Comparison of ENCODE assay signal across 2 cellular contexts in genomic region chr20:25863536-25864325, GRCh38.
TF ChIP-seq lines count a peak whose summit lies in the region.

No MANE protein-coding gene starts in this region.

TF ChIP-seq in HCT116, 20 proteins besides CTCF, POLR2A, EP300 and RAD21 (continued from another document):
- no peak for TF ChIP-seq YY1 (IDR thresholded peaks at IDR 0.05; ENCODE audit: extremely low read depth, insufficient replicate concordance, low read depth, low read length)
- no peak for TF ChIP-seq ZNF274 (IDR thresholded peaks at IDR 0.05; ENCODE audit: low read depth, low read length)
- no peak for TF ChIP-seq POLR2AphosphoS5 (IDR thresholded peaks at IDR 0.05; ENCODE audit: low read depth, low read length)
- no peak for TF ChIP-seq SRF (IDR thresholded peaks at IDR 0.05; ENCODE audit: low read depth)
- TF ChIP-seq EGR1 (IDR thresholded peaks at IDR 0.05; ENCODE audit: low read depth), result no peak
- TF ChIP-seq, protein P1, sequence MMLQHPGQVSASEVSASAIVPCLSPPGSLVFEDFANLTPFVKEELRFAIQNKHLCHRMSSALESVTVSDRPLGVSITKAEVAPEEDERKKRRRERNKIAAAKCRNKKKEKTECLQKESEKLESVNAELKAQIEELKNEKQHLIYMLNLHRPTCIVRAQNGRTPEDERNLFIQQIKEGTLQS (IDR thresholded peaks at IDR 0.05), result no peak
TF ChIP-seq in HCT116: peak in this region for 0.

TF ChIP-seq in GM12878, 131 proteins besides CTCF, POLR2A, EP300 and RAD21 (continued from another document):
- TF ChIP-seq, protein P2, sequence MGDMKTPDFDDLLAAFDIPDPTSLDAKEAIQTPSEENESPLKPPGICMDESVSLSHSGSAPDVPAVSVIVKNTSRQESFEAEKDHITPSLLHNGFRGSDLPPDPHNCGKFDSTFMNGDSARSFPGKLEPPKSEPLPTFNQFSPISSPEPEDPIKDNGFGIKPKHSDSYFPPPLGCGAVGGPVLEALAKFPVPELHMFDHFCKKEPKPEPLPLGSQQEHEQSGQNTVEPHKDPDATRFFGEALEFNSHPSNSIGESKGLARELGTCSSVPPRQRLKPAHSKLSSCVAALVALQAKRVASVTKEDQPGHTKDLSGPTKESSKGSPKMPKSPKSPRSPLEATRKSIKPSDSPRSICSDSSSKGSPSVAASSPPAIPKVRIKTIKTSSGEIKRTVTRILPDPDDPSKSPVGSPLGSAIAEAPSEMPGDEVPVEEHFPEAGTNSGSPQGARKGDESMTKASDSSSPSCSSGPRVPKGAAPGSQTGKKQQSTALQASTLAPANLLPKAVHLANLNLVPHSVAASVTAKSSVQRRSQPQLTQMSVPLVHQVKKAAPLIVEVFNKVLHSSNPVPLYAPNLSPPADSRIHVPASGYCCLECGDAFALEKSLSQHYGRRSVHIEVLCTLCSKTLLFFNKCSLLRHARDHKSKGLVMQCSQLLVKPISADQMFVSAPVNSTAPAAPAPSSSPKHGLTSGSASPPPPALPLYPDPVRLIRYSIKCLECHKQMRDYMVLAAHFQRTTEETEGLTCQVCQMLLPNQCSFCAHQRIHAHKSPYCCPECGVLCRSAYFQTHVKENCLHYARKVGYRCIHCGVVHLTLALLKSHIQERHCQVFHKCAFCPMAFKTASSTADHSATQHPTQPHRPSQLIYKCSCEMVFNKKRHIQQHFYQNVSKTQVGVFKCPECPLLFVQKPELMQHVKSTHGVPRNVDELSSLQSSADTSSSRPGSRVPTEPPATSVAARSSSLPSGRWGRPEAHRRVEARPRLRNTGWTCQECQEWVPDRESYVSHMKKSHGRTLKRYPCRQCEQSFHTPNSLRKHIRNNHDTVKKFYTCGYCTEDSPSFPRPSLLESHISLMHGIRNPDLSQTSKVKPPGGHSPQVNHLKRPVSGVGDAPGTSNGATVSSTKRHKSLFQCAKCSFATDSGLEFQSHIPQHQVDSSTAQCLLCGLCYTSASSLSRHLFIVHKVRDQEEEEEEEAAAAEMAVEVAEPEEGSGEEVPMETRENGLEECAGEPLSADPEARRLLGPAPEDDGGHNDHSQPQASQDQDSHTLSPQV (IDR thresholded peaks at IDR 0.05), result no peak
- TF ChIP-seq MEF2A (IDR thresholded peaks at IDR 0.05; ENCODE audit: insufficient read depth, low read depth, low read length), result no peak
- no peak for TF ChIP-seq BACH1 (IDR thresholded peaks at IDR 0.05; ENCODE audit: borderline replicate concordance)
- TF ChIP-seq GATAD2B (conservative IDR thresholded peaks at IDR 0.05; ENCODE audit: low read depth), result no peak
- no peak for TF ChIP-seq ZBTB40 (IDR thresholded peaks at IDR 0.05; ENCODE audit: borderline replicate concordance)
- TF ChIP-seq RB1 (IDR thresholded peaks at IDR 0.05; ENCODE audit: borderline replicate concordance), result no peak
- TF ChIP-seq BRCA1 (IDR thresholded peaks at IDR 0.05; ENCODE audit: low read depth, low read length), result no peak
- TF ChIP-seq KLF5 (IDR thresholded peaks at IDR 0.05; ENCODE audit: partially characterized antibody), result no peak
- TF ChIP-seq, protein P3, sequence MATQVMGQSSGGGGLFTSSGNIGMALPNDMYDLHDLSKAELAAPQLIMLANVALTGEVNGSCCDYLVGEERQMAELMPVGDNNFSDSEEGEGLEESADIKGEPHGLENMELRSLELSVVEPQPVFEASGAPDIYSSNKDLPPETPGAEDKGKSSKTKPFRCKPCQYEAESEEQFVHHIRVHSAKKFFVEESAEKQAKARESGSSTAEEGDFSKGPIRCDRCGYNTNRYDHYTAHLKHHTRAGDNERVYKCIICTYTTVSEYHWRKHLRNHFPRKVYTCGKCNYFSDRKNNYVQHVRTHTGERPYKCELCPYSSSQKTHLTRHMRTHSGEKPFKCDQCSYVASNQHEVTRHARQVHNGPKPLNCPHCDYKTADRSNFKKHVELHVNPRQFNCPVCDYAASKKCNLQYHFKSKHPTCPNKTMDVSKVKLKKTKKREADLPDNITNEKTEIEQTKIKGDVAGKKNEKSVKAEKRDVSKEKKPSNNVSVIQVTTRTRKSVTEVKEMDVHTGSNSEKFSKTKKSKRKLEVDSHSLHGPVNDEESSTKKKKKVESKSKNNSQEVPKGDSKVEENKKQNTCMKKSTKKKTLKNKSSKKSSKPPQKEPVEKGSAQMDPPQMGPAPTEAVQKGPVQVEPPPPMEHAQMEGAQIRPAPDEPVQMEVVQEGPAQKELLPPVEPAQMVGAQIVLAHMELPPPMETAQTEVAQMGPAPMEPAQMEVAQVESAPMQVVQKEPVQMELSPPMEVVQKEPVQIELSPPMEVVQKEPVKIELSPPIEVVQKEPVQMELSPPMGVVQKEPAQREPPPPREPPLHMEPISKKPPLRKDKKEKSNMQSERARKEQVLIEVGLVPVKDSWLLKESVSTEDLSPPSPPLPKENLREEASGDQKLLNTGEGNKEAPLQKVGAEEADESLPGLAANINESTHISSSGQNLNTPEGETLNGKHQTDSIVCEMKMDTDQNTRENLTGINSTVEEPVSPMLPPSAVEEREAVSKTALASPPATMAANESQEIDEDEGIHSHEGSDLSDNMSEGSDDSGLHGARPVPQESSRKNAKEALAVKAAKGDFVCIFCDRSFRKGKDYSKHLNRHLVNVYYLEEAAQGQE (IDR thresholded peaks at IDR 0.05; ENCODE audit: low read depth, low read length), result no peak
- TF ChIP-seq NFXL1 (IDR thresholded peaks at IDR 0.05; ENCODE audit: borderline replicate concordance), result no peak
- TF ChIP-seq KAT2A (conservative IDR thresholded peaks at IDR 0.05; ENCODE audit: control insufficient read depth, low read depth, low read length), result no peak
